Comparison of ENCODE assay signal across 1 cellular context in genomic region chr14:72010474-72010873, GRCh38.
TF ChIP-seq lines count a peak whose summit lies in the region.

No MANE protein-coding gene starts in this region.

TF ChIP-seq in GM12878, 131 proteins besides CTCF, POLR2A, EP300 and RAD21 (continued from another document):
- peak; percentile 97 for TF ChIP-seq ZNF592 (IDR thresholded peaks at IDR 0.05)
- TF ChIP-seq ZNF274 (IDR thresholded peaks at IDR 0.05; ENCODE audit: insufficient read depth, insufficient read length): no peak
- TF ChIP-seq CHD2 (IDR thresholded peaks at IDR 0.05; ENCODE audit: borderline replicate concordance, low read depth, low read length): no peak
- no peak for TF ChIP-seq ETV6 (conservative IDR thresholded peaks at IDR 0.05 in 1 of 2, IDR thresholded peaks at IDR 0.05 in 1 of 2; ENCODE audit: borderline replicate concordance in 1 of 2, low read depth in 1 of 2)
TF ChIP-seq in GM12878: peak in this region for 2.
